Comparison of ENCODE assay signal across 16 cellular contexts in genomic region chr4:158282252-158282651, GRCh38.
A peak's percentile ranks its signal among the peaks of the same experiment; 100 is the strongest.
DNase-seq lines count a peak whose midpoint lies in the region; ATAC-seq, FAIRE-seq and TF ChIP-seq lines count a peak whose summit lies in the region.
"Had no signal": no experiment of that assay in that cellular context is flagged by ENCODE, and none has a peak within 500 bp of the region (broad histone marks: within the 10 kb centered on the region; RNA-seq: fewer than 3 reads in every experiment).

No MANE protein-coding gene starts in this region.

- no peak overlapping the region for H2BK15ac ChIP-seq in H1 (ENCODE audit: low read length)

- no peak for ATAC-seq in HG03097 (IDR thresholded peaks at IDR 0.05; ENCODE audit: low FRiP score, unreplicated experiment)
- ATAC-seq in activated CD8-positive, alpha-beta T cell treated with anti-CD3 and anti-CD28 coated beads, Interleukin-2, amount 10 ng/mL, durations not matched to agents 7 days and 5 days: no peak
- ATAC-seq in naive thymus-derived CD8-positive, alpha-beta T cell: no peak
- ATAC-seq: activated T-cell treated with anti-CD3 and anti-CD28 coated beads, Interleukin-2, amount 50 U/mL, for 72 hours had no signal

- no peak overlapping the region for H3K56ac ChIP-seq in H1 (replicated peaks; ENCODE audit: insufficient read length, low read depth, low read length)

- no peak for FAIRE-seq in H1 (lab: Jason Lieb, UNC)
- FAIRE-seq: colon had no signal

- H3K27ac Mint-ChIP-seq in osteocyte (ENCODE audit: unreplicated experiment): peak overlapping the region; percentile 29
- H3K27ac Mint-ChIP-seq in activated CD8-positive, alpha-beta T cell treated with anti-CD3 and anti-CD28 coated beads, Interleukin-2, amount 10 ng/mL, durations not matched to agents 7 days and 5 days: no peak overlapping the region
- H3K27ac Mint-ChIP-seq in naive thymus-derived CD8-positive, alpha-beta T cell: no peak overlapping the region
- H3K27ac Mint-ChIP-seq: activated T-cell treated with anti-CD3 and anti-CD28 coated beads, Interleukin-2, amount 50 U/mL, for 72 hours; CD4-positive, CD25-positive, alpha-beta regulatory T cell had no signal

- no peak for TF ChIP-seq RAD21 in H1 (IDR thresholded peaks at IDR 0.05 in 1 of 2, conservative IDR thresholded peaks at IDR 0.05 in 1 of 2; ENCODE audit: low read depth in 2 of 2, low read length in 2 of 2)

- H3K79me1 ChIP-seq in H1 (ENCODE audit: low read depth, low read length): no peaks in the 10 kb centered on the region

- no peaks in the 10 kb centered on the region for H3K9me3 ChIP-seq in H1 (ENCODE audit: insufficient read depth in 2 of 2, low read depth in 1 of 2, low read length in 1 of 2)
- H3K9me3 ChIP-seq: prostate gland, suprapubic skin had no signal

- no peak overlapping the region for H3K18ac ChIP-seq in H1 (ENCODE audit: extremely low read depth, low read length)

- H3K23ac ChIP-seq in H1 (ENCODE audit: insufficient read length): no peak overlapping the region

- H3K4ac ChIP-seq in H1 (replicated peaks; ENCODE audit: insufficient read length, low read depth, low read length): no peak overlapping the region

- no peaks in the 10 kb centered on the region for H3K79me2 ChIP-seq in H1 (ENCODE audit: control insufficient read depth in 1 of 2, insufficient read depth in 2 of 2, low read length in 2 of 2)
- H3K79me2 ChIP-seq: hepatocyte had no signal

- no peak overlapping the region for H4K91ac ChIP-seq in H1 (replicated peaks; ENCODE audit: insufficient read length, low read length)

- no peaks in the 10 kb centered on the region for H3K27me3 Mint-ChIP-seq in osteocyte (ENCODE audit: unreplicated experiment)
- H3K27me3 Mint-ChIP-seq in activated CD8-positive, alpha-beta T cell treated with anti-CD3 and anti-CD28 coated beads, Interleukin-2, amount 10 ng/mL, durations not matched to agents 7 days and 5 days (ENCODE audit: low read depth): peaks cover 3% of the 10 kb centered on the region
- H3K27me3 Mint-ChIP-seq in naive thymus-derived CD8-positive, alpha-beta T cell: peaks cover 0 to 5% (median 2%) of the 10 kb centered on the region in 5 donors
- H3K27me3 Mint-ChIP-seq: CD4-positive, CD25-positive, alpha-beta regulatory T cell had no signal

- H4K8ac ChIP-seq in H1 (ENCODE audit: extremely low read depth, insufficient read depth, low read length): no peak overlapping the region

- no peaks in the 10 kb centered on the region for H3K4me1 ChIP-seq in H1 (replicated peaks in 1 of 4; ENCODE audit: control insufficient read depth in 3 of 4, insufficient read depth in 4 of 4, low read length in 3 of 4)
- H3K4me1 ChIP-seq: prostate gland, suprapubic skin had no signal

- H3K4me3 Mint-ChIP-seq in osteocyte (ENCODE audit: unreplicated experiment): no peak overlapping the region
- H3K4me3 Mint-ChIP-seq in activated CD8-positive, alpha-beta T cell treated with anti-CD3 and anti-CD28 coated beads, Interleukin-2, amount 10 ng/mL, durations not matched to agents 7 days and 5 days: no peak overlapping the region
- no peak overlapping the region for H3K4me3 Mint-ChIP-seq in naive thymus-derived CD8-positive, alpha-beta T cell
- H3K4me3 Mint-ChIP-seq: activated T-cell treated with anti-CD3 and anti-CD28 coated beads, Interleukin-2, amount 50 U/mL, for 72 hours; CD4-positive, CD25-positive, alpha-beta regulatory T cell had no signal

- H3K27me3 ChIP-seq in H1 (replicated peaks in 1 of 4; ENCODE audit: control insufficient read depth in 3 of 4, extremely low read depth in 1 of 4, insufficient read depth in 3 of 4, low read length in 3 of 4): no peaks in the 10 kb centered on the region
- H3K27me3 ChIP-seq: hepatocyte, suprapubic skin had no signal

- CTCF ChIA-PET in H1 (lab: Charles Lee; ENCODE audit: partially characterized antibody): interaction anchor here (0.9 to 1.2 kb wide), 2 partner anchors 11 to 14 kb away, joined by 3 read pairs; no protein-coding TSS in a partner anchor
- CTCF ChIA-PET in activated CD8-positive, alpha-beta T cell treated with anti-CD3 and anti-CD28 coated beads, Interleukin-2, amount 10 ng/mL, durations not matched to agents 7 days and 5 days (lab: Charles Lee): no interaction called here

- H2BK12ac ChIP-seq in H1 (ENCODE audit: low read depth, low read length): no peak overlapping the region

- H4K20me1 ChIP-seq in H1 (replicated peaks in 1 of 2; ENCODE audit: control insufficient read depth in 1 of 2, insufficient read depth in 2 of 2, low read length in 2 of 2): no peaks in the 10 kb centered on the region

- no peak for TF ChIP-seq CTCF in H1 (IDR thresholded peaks at IDR 0.05; ENCODE audit: control extremely low read depth in 1 of 3, insufficient read depth in 1 of 3, low read depth in 1 of 3, low read length in 3 of 3)
- TF ChIP-seq CTCF in osteocyte (IDR thresholded peaks at IDR 0.05): no peak

- no peak for TF ChIP-seq EP300 in H1 (IDR thresholded peaks at IDR 0.05; ENCODE audit: borderline replicate concordance in 1 of 2, low read depth in 2 of 2, low read length in 2 of 2)

- H2BK20ac ChIP-seq in H1 (ENCODE audit: low read length): no peak overlapping the region

- peak overlapping the region; percentile 74; the same call in 1 of the 2 replicates for H2AFZ ChIP-seq in H1 (ENCODE audit: low read length)
- H2AFZ ChIP-seq: hepatocyte had no signal

- POLR2A ChIA-PET in H1 (lab: Charles Lee; ENCODE audit: partially characterized antibody): interaction anchor here (1.1 kb wide), 1 partner anchor 9 kb away, joined by 3 read pairs; no protein-coding TSS in a partner anchor
- POLR2A ChIA-PET in activated CD8-positive, alpha-beta T cell treated with anti-CD3 and anti-CD28 coated beads, Interleukin-2, amount 10 ng/mL, durations not matched to agents 7 days and 5 days (lab: Charles Lee): no interaction called here
- POLR2A ChIA-PET in naive thymus-derived CD8-positive, alpha-beta T cell (lab: Charles Lee): no interaction called here

- no peak for TF ChIP-seq POLR2A in H1 (IDR thresholded peaks at IDR 0.05; ENCODE audit: control extremely low read depth in 1 of 2, low read depth in 2 of 2, low read length in 2 of 2)

- no peak overlapping the region for H2BK120ac ChIP-seq in H1 (replicated peaks; ENCODE audit: low read depth, low read length)

- H3K27ac ChIP-seq in H1 (ENCODE audit: low read depth, low read length): no peak overlapping the region
- H3K27ac ChIP-seq: hepatocyte, prostate gland, suprapubic skin had no signal

- no peaks in the 10 kb centered on the region for H3K36me3 ChIP-seq in H1 (ENCODE audit: control insufficient read depth in 2 of 4, insufficient read depth in 4 of 4, low read length in 3 of 4)
- H3K36me3 ChIP-seq: prostate gland, suprapubic skin had no signal

- peak overlapping the region; percentile 6 for H4K5ac ChIP-seq in H1 (ENCODE audit: insufficient read length, low read depth, low read length)

- no peaks in the 10 kb centered on the region for H3K23me2 ChIP-seq in H1 (ENCODE audit: low read depth, low read length)

- H2BK5ac ChIP-seq in H1 (ENCODE audit: low read depth, low read length): no peak overlapping the region

- no peak overlapping the region for H3K4me3 ChIP-seq in H1 (ENCODE audit: extremely low read depth in 1 of 4, insufficient read depth in 2 of 4, low read depth in 3 of 4, low read length in 4 of 4)
- H3K4me3 ChIP-seq: hepatocyte, prostate gland, suprapubic skin had no signal

- H3K9ac ChIP-seq in H1 (replicated peaks in 1 of 4; ENCODE audit: extremely low read depth in 1 of 4, low read depth in 3 of 4, low read length in 3 of 4): no peak overlapping the region

- H3K4me1 Mint-ChIP-seq in osteocyte (ENCODE audit: unreplicated experiment): peaks cover 9% of the 10 kb centered on the region
- H3K4me1 Mint-ChIP-seq in activated CD8-positive, alpha-beta T cell treated with anti-CD3 and anti-CD28 coated beads, Interleukin-2, amount 10 ng/mL, durations not matched to agents 7 days and 5 days (ENCODE audit: low read depth): no peaks in the 10 kb centered on the region
- no peaks in the 10 kb centered on the region for H3K4me1 Mint-ChIP-seq in naive thymus-derived CD8-positive, alpha-beta T cell
- H3K4me1 Mint-ChIP-seq: CD4-positive, CD25-positive, alpha-beta regulatory T cell had no signal

- H3K36me3 Mint-ChIP-seq in osteocyte (ENCODE audit: unreplicated experiment): no peaks in the 10 kb centered on the region
- no peaks in the 10 kb centered on the region for H3K36me3 Mint-ChIP-seq in activated CD8-positive, alpha-beta T cell treated with anti-CD3 and anti-CD28 coated beads, Interleukin-2, amount 10 ng/mL, durations not matched to agents 7 days and 5 days (ENCODE audit: low read depth)
- no peaks in the 10 kb centered on the region for H3K36me3 Mint-ChIP-seq in naive thymus-derived CD8-positive, alpha-beta T cell
- H3K36me3 Mint-ChIP-seq: CD4-positive, CD25-positive, alpha-beta regulatory T cell had no signal

- 91% methylated on average over 3 of the region's 3 CpGs; no CpG with 5 or more reads in 1 of the 2 experiments for WGBS in H1 (ENCODE audit: extremely low coverage in 1 of 2, insufficient coverage in 1 of 2, insufficient read length in 1 of 2, insufficient replicate concordance in 2 of 2, low coverage in 1 of 2, low lambda C conversion rate in 2 of 2, missing lambda C conversion rate in 1 of 2), 2 experiments

- no peaks in the 10 kb centered on the region for H3K9me3 Mint-ChIP-seq in osteocyte (ENCODE audit: unreplicated experiment)
- H3K9me3 Mint-ChIP-seq in activated CD8-positive, alpha-beta T cell treated with anti-CD3 and anti-CD28 coated beads, Interleukin-2, amount 10 ng/mL, durations not matched to agents 7 days and 5 days (ENCODE audit: insufficient read depth): no peaks in the 10 kb centered on the region
- no peaks in the 10 kb centered on the region for H3K9me3 Mint-ChIP-seq in naive thymus-derived CD8-positive, alpha-beta T cell
- H3K9me3 Mint-ChIP-seq: activated T-cell treated with anti-CD3 and anti-CD28 coated beads, Interleukin-2, amount 50 U/mL, for 72 hours had no signal

- H3K14ac ChIP-seq in H1 (ENCODE audit: insufficient read length): no peak overlapping the region

- no peak overlapping the region for H2AK5ac ChIP-seq in H1 (ENCODE audit: low read depth, low read length)

- no peak overlapping the region for H3K4me2 ChIP-seq in H1 (ENCODE audit: insufficient read depth in 1 of 2, low read depth in 2 of 2, low read length in 2 of 2)
- H3K4me2 ChIP-seq: hepatocyte had no signal

- peak; percentile 23 for DNase-seq in H4 (ENCODE audit: low spot score)
- DNase-seq in NCI-H460 (ENCODE audit: extremely low read depth, low read depth): peak; percentile 24
- no peak for DNase-seq in H1 (ENCODE audit: low read depth in 1 of 2, low spot score in 2 of 2)
- DNase-seq in osteocyte (ENCODE audit: extremely low spot score, unreplicated experiment): no peak
- no peak for DNase-seq in activated CD8-positive, alpha-beta T cell treated with anti-CD3 and anti-CD28 coated beads, Interleukin-2, amount 10 ng/mL, durations not matched to agents 7 days and 5 days
- no peak for DNase-seq in naive thymus-derived CD8-positive, alpha-beta T cell
- DNase-seq: activated T-cell treated with anti-CD3 and anti-CD28 coated beads, Interleukin-2, amount 50 U/mL, for 72 hours; CD4-positive, CD25-positive, alpha-beta regulatory T cell; NCI-H1048; NCI-H2171; SHP77 treated with DMSO at 0.1 percent for 48 hours had no signal

TF ChIP-seq in H1, 55 proteins besides CTCF, POLR2A, EP300 and RAD21:
- TF ChIP-seq POU5F1 (IDR thresholded peaks at IDR 0.05; ENCODE audit: low read depth, low read length): no peak
- TF ChIP-seq SUZ12 (IDR thresholded peaks at IDR 0.05; ENCODE audit: low read length): no peak

Comparison
In these comparisons a context has a peak if more than half of its experiments do, and no peak if none do; other contexts are left out.
1. DNase-seq: peak in H4 (single experiment) and NCI-H460 (single experiment); none in H1 (0 of 2), osteocyte (single experiment), activated CD8-positive, alpha-beta T cell treated with anti-CD3 and anti-CD28 coated beads, Interleukin-2, amount 10 ng/mL, durations not matched to agents 7 days and 5 days (single experiment) and naive thymus-derived CD8-positive, alpha-beta T cell (0 of 10).